Comparison of ENCODE assay signal across 9 cellular contexts in genomic region chr11:86524603-86525352, GRCh38.
A peak's percentile ranks its signal among the peaks of the same experiment; 100 is the strongest.
DNase-seq lines count a peak whose midpoint lies in the region; TF ChIP-seq lines count a peak whose summit lies in the region.
"Had no signal": no experiment of that assay in that cellular context is flagged by ENCODE, and none has a peak within 500 bp of the region (broad histone marks: within the 10 kb centered on the region; RNA-seq: fewer than 3 reads in every experiment).

No MANE protein-coding gene starts in this region.

- H3K4me3 Mint-ChIP-seq in nephron: peak overlapping the region in 1 of 3 experiments; percentile 7

- peak; percentile 43 for DNase-seq in AG08395 (ENCODE audit: low spot score)
- DNase-seq in NCI-H2227 treated with DMSO at 0.1 percent for 48 hours (lab: John Stamatoyannopoulos, UW): peak; percentile 64
- peak; percentile 65 for DNase-seq in choroid plexus epithelial cell (ENCODE audit: low read depth)
- no peak for DNase-seq in cortex of kidney (lab: John Stamatoyannopoulos, UW)
- no peak for DNase-seq in islet precursor cell
- DNase-seq in NCI-H2171 treated with DMSO at 0.1 percent for 48 hours (lab: John Stamatoyannopoulos, UW): no peak
- DNase-seq in H7: no peak
- DNase-seq: NCI-H526 treated with DMSO at 0.1 percent for 48 hours had no signal

- H3K4me1 Mint-ChIP-seq in nephron: peaks cover 24% of the 10 kb centered on the region

- peaks cover 16% of the 10 kb centered on the region for H3K36me3 Mint-ChIP-seq in nephron (ENCODE audit: low read depth)

- H3K27ac Mint-ChIP-seq in nephron: peak overlapping the region; percentile 32 to 88 (median 87)

- no peak for TF ChIP-seq CTCF in choroid plexus epithelial cell (conservative IDR thresholded peaks at IDR 0.05; ENCODE audit: low read depth, low read length)
- TF ChIP-seq CTCF in nephron (IDR thresholded peaks at IDR 0.05; ENCODE audit: unreplicated experiment in 3 of 3): no peak

- H3K36me3 ChIP-seq in H7 (replicated peaks; ENCODE audit: control insufficient read depth, insufficient read depth, low read length): no peaks in the 10 kb centered on the region

- no peak overlapping the region for H3K4me3 ChIP-seq in choroid plexus epithelial cell (ENCODE audit: low read depth, low read length)
- no peak overlapping the region for H3K4me3 ChIP-seq in H7 (ENCODE audit: insufficient read depth, low read depth, low read length)

- H3K27me3 Mint-ChIP-seq in nephron (ENCODE audit: low read depth): no peaks in the 10 kb centered on the region

- peaks cover 27% of the 10 kb centered on the region for H3K9me3 Mint-ChIP-seq in nephron

- no peaks in the 10 kb centered on the region for H3K27me3 ChIP-seq in H7 (ENCODE audit: control insufficient read depth, insufficient read depth, low read length)

Comparison
In these comparisons a context has a peak if more than half of its experiments do, and no peak if none do; other contexts are left out.
1. DNase-seq: peak in AG08395 (single experiment), NCI-H2227 treated with DMSO at 0.1 percent for 48 hours (single experiment) and choroid plexus epithelial cell (single experiment); none in cortex of kidney (single experiment), islet precursor cell (single experiment), NCI-H2171 treated with DMSO at 0.1 percent for 48 hours (single experiment) and H7 (single experiment).